ENCODE assay signal across 15 cellular contexts in genomic region chr2:49271060-49271665, GRCh38.
"Had no signal": no experiment of that assay in that cellular context is flagged by ENCODE, and none has a peak within 500 bp of the region (broad histone marks: within the 10 kb centered on the region; RNA-seq: fewer than 3 reads in every experiment).

No MANE protein-coding gene starts in this region.

- H3K9me3 ChIP-seq: esophagus squamous epithelium, psoas muscle, sigmoid colon, stomach, thoracic aorta had no signal

- H3K9me3 Mint-ChIP-seq: neural progenitor cell had no signal

- H2AFZ ChIP-seq: neural progenitor cell had no signal

- H3K27ac ChIP-seq: esophagus squamous epithelium, neural progenitor cell, psoas muscle, sigmoid colon, stomach, thoracic aorta had no signal

- H3K4me3 ChIP-seq: esophagus squamous epithelium, neural progenitor cell, psoas muscle, sigmoid colon, stomach, thoracic aorta had no signal

- H3K4me1 Mint-ChIP-seq: neural progenitor cell had no signal

- H3K4me3 Mint-ChIP-seq: neural progenitor cell had no signal

- H3K4me2 ChIP-seq: neural progenitor cell had no signal

- H3K4me1 ChIP-seq: esophagus squamous epithelium, neural progenitor cell, psoas muscle, sigmoid colon, stomach had no signal

- H3K27me3 ChIP-seq: esophagus squamous epithelium, neural progenitor cell, stomach had no signal

- DNase-seq: activated CD4-positive, CD25-positive, alpha-beta regulatory T cell treated with anti-CD3 and anti-CD28 coated beads, Interleukin-2, amount 50 U/mL, for 72 hours; activated naive CD4-positive, alpha-beta T cell treated with Interleukin-2 at 50 U/mL for 16 hours; anterior cingulate cortex; cerebellar nuclear complex; effector CD8-positive, alpha-beta T cell; esophagus squamous epithelium; mesendoderm; psoas muscle; sigmoid colon; stimulated activated CD4-positive, alpha-beta T cell treated with anti-CD3 and anti-CD28 coated beads, Interleukin-12 subunit alpha, Interleukin-12 subunit beta, amount 100 ng/mL, for 4 hours; stimulated activated CD4-positive, alpha-beta T cell treated with anti-CD3 and anti-CD28 coated beads, Interleukin-2, amount 100 ng/mL, for 24 hours; stomach; T1000 had no signal

- H3K36me3 ChIP-seq: esophagus squamous epithelium, neural progenitor cell, sigmoid colon, stomach, thoracic aorta had no signal

- H3K36me3 Mint-ChIP-seq: neural progenitor cell had no signal

- H3K27ac Mint-ChIP-seq: neural progenitor cell had no signal
